ENCODE assay signal across 1 cellular context in the genomic region with DNA sequence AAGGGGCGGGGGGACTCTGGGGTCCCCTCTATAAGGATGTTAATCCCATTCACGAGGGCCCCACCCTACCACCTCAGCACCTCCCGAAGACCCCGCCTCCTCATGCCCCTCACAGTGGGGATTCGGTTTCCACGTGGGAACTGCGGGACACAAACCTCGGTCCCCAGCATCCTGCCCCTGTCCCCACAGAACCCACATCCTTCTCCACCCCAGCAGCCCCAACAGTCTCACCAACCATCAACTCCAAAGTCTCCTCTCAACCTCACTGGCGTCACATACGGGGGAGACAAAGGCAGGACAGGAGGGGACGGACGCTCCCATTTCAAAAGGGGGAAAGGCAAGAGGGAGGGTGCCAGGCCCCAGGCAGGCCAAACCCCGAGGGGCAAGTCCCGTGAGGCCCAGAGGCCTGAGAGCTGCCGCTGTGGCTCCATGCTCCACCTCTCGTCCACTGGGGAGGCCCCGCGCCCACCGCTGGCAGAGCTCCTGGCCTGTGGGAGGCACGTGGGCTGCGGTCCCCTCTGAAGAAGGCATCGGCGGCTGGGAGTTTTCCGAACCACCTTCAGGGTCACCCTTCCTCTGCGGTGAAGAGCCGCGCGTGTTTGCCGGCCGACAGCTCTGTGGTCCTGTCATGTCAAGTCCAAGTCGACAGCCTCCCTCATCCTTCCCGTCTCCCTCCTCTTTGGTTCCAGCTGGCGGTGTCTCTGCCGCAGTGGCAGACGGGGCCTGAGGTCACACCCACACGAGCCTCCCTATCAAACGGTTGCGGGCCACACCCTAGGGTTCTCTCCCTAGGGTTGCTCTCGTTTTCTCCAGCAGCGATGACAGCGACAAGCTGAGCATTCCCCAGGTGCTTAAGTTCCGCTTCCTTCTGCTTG.
TF ChIP-seq lines count a peak whose summit lies in the region.

No MANE protein-coding gene starts in this region.

TF ChIP-seq in K562, 482 proteins besides CTCF, POLR2A, EP300 and RAD21 (continued from another document and continues in another):
- TF ChIP-seq, protein P1, sequence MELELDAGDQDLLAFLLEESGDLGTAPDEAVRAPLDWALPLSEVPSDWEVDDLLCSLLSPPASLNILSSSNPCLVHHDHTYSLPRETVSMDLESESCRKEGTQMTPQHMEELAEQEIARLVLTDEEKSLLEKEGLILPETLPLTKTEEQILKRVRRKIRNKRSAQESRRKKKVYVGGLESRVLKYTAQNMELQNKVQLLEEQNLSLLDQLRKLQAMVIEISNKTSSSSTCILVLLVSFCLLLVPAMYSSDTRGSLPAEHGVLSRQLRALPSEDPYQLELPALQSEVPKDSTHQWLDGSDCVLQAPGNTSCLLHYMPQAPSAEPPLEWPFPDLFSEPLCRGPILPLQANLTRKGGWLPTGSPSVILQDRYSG (tag; conservative IDR thresholded peaks at IDR 0.05; ENCODE audit: low read depth): no peak
- TF ChIP-seq MEF2A (IDR thresholded peaks at IDR 0.05; ENCODE audit: control insufficient read depth, low read depth, low read length) (no peak), RHOXF2B (CRISPR knock-in tag; conservative IDR thresholded peaks at IDR 0.05) (no peak), CBX3 (IDR thresholded peaks at IDR 0.05; ENCODE audit: borderline replicate concordance in 1 of 2, low read length in 2 of 2) (no peak), NFIC (IDR thresholded peaks at IDR 0.05) (peak; percentile 17; the same call in 1 of the 2 replicates), POU5F1 (IDR thresholded peaks at IDR 0.05; ENCODE audit: borderline replicate concordance, low read depth, low read length, partially characterized antibody) (no peak), FOXK1 (CRISPR knock-in tag; IDR thresholded peaks at IDR 0.05; ENCODE audit: borderline replicate concordance) (no peak), KDM1A (IDR thresholded peaks at IDR 0.05) (no peak), MEF2D (tag; conservative IDR thresholded peaks at IDR 0.05; ENCODE audit: low read depth) (no peak), COPS2 (conservative IDR thresholded peaks at IDR 0.05) (no peak), ZNF347 (CRISPR knock-in tag; IDR thresholded peaks at IDR 0.05; ENCODE audit: low read depth) (no peak), ZNF586 (CRISPR knock-in tag; conservative IDR thresholded peaks at IDR 0.05) (no peak), FIP1L1 (IDR thresholded peaks at IDR 0.05; ENCODE audit: low read depth, low read length, poor library complexity, severe bottlenecking) (no peak), ZBED1 (IDR thresholded peaks at IDR 0.05) (0 out of 2 replicates have a peak, but pooled peaks have one; percentile 22), HLTF (IDR thresholded peaks at IDR 0.05) (no peak), ZNF274 (IDR thresholded peaks at IDR 0.05; ENCODE audit: borderline replicate concordance, low read depth, low read length) (no peak), SMARCC2 (IDR thresholded peaks at IDR 0.05; ENCODE audit: low read depth) (no peak), GATAD2B (IDR thresholded peaks at IDR 0.05; ENCODE audit: borderline replicate concordance) (no peak), TEAD1 (CRISPR knock-in tag; IDR thresholded peaks at IDR 0.05) (peak in 1 of 2 experiments; percentile 36; a peak in 1 of 4 replicates), NFE2L1 (tag; IDR thresholded peaks at IDR 0.05; ENCODE audit: borderline replicate concordance, low read depth) (no peak), LEF1 (IDR thresholded peaks at IDR 0.05) (no peak), ZNF212 (CRISPR knock-in tag; IDR thresholded peaks at IDR 0.05) (no peak), ZBTB1 (CRISPR knock-in tag; IDR thresholded peaks at IDR 0.05; ENCODE audit: borderline replicate concordance, low read depth) (no peak), ZNF282 (CRISPR knock-in tag; IDR thresholded peaks at IDR 0.05) (no peak), ZNF143 (CRISPR knock-in tag; IDR thresholded peaks at IDR 0.05) (peak; percentile 62), NONO (IDR thresholded peaks at IDR 0.05; ENCODE audit: low read depth in 2 of 2, low read length in 1 of 2) (no peak), ZNF717 (CRISPR knock-in tag; IDR thresholded peaks at IDR 0.05) (no peak), PTRF (tag; IDR thresholded peaks at IDR 0.05) (no peak), GTF2E2 (tag; IDR thresholded peaks at IDR 0.05) (no peak), TEAD2 (tag; IDR thresholded peaks at IDR 0.05) (no peak), NR3C1 (CRISPR knock-in tag; IDR thresholded peaks at IDR 0.05) (no peak), PTTG1 (tag; IDR thresholded peaks at IDR 0.05; ENCODE audit: low read depth) (no peak)
- TF ChIP-seq, protein P2, sequence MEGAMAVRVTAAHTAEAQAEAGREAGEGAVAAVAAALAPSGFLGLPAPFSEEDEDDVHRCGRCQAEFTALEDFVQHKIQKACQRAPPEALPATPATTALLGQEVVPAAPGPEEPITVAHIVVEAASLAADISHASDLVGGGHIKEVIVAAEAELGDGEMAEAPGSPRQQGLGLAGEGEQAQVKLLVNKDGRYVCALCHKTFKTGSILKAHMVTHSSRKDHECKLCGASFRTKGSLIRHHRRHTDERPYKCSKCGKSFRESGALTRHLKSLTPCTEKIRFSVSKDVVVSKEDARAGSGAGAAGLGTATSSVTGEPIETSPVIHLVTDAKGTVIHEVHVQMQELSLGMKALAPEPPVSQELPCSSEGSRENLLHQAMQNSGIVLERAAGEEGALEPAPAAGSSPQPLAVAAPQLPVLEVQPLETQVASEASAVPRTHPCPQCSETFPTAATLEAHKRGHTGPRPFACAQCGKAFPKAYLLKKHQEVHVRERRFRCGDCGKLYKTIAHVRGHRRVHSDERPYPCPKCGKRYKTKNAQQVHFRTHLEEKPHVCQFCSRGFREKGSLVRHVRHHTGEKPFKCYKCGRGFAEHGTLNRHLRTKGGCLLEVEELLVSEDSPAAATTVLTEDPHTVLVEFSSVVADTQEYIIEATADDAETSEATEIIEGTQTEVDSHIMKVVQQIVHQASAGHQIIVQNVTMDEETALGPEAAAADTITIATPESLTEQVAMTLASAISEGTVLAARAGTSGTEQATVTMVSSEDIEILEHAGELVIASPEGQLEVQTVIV (CRISPR knock-in tag; IDR thresholded peaks at IDR 0.05; ENCODE audit: borderline replicate concordance): no peak
- TF ChIP-seq, protein P3, sequence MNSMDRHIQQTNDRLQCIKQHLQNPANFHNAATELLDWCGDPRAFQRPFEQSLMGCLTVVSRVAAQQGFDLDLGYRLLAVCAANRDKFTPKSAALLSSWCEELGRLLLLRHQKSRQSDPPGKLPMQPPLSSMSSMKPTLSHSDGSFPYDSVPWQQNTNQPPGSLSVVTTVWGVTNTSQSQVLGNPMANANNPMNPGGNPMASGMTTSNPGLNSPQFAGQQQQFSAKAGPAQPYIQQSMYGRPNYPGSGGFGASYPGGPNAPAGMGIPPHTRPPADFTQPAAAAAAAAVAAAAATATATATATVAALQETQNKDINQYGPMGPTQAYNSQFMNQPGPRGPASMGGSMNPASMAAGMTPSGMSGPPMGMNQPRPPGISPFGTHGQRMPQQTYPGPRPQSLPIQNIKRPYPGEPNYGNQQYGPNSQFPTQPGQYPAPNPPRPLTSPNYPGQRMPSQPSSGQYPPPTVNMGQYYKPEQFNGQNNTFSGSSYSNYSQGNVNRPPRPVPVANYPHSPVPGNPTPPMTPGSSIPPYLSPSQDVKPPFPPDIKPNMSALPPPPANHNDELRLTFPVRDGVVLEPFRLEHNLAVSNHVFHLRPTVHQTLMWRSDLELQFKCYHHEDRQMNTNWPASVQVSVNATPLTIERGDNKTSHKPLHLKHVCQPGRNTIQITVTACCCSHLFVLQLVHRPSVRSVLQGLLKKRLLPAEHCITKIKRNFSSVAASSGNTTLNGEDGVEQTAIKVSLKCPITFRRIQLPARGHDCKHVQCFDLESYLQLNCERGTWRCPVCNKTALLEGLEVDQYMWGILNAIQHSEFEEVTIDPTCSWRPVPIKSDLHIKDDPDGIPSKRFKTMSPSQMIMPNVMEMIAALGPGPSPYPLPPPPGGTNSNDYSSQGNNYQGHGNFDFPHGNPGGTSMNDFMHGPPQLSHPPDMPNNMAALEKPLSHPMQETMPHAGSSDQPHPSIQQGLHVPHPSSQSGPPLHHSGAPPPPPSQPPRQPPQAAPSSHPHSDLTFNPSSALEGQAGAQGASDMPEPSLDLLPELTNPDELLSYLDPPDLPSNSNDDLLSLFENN (IDR thresholded peaks at IDR 0.05; ENCODE audit: low read depth in 2 of 2, low read length in 2 of 2): no peak
- TF ChIP-seq, protein P4, sequence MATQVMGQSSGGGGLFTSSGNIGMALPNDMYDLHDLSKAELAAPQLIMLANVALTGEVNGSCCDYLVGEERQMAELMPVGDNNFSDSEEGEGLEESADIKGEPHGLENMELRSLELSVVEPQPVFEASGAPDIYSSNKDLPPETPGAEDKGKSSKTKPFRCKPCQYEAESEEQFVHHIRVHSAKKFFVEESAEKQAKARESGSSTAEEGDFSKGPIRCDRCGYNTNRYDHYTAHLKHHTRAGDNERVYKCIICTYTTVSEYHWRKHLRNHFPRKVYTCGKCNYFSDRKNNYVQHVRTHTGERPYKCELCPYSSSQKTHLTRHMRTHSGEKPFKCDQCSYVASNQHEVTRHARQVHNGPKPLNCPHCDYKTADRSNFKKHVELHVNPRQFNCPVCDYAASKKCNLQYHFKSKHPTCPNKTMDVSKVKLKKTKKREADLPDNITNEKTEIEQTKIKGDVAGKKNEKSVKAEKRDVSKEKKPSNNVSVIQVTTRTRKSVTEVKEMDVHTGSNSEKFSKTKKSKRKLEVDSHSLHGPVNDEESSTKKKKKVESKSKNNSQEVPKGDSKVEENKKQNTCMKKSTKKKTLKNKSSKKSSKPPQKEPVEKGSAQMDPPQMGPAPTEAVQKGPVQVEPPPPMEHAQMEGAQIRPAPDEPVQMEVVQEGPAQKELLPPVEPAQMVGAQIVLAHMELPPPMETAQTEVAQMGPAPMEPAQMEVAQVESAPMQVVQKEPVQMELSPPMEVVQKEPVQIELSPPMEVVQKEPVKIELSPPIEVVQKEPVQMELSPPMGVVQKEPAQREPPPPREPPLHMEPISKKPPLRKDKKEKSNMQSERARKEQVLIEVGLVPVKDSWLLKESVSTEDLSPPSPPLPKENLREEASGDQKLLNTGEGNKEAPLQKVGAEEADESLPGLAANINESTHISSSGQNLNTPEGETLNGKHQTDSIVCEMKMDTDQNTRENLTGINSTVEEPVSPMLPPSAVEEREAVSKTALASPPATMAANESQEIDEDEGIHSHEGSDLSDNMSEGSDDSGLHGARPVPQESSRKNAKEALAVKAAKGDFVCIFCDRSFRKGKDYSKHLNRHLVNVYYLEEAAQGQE (CRISPR knock-in tag; IDR thresholded peaks at IDR 0.05; ENCODE audit: low read depth): no peak
- TF ChIP-seq, protein P5, sequence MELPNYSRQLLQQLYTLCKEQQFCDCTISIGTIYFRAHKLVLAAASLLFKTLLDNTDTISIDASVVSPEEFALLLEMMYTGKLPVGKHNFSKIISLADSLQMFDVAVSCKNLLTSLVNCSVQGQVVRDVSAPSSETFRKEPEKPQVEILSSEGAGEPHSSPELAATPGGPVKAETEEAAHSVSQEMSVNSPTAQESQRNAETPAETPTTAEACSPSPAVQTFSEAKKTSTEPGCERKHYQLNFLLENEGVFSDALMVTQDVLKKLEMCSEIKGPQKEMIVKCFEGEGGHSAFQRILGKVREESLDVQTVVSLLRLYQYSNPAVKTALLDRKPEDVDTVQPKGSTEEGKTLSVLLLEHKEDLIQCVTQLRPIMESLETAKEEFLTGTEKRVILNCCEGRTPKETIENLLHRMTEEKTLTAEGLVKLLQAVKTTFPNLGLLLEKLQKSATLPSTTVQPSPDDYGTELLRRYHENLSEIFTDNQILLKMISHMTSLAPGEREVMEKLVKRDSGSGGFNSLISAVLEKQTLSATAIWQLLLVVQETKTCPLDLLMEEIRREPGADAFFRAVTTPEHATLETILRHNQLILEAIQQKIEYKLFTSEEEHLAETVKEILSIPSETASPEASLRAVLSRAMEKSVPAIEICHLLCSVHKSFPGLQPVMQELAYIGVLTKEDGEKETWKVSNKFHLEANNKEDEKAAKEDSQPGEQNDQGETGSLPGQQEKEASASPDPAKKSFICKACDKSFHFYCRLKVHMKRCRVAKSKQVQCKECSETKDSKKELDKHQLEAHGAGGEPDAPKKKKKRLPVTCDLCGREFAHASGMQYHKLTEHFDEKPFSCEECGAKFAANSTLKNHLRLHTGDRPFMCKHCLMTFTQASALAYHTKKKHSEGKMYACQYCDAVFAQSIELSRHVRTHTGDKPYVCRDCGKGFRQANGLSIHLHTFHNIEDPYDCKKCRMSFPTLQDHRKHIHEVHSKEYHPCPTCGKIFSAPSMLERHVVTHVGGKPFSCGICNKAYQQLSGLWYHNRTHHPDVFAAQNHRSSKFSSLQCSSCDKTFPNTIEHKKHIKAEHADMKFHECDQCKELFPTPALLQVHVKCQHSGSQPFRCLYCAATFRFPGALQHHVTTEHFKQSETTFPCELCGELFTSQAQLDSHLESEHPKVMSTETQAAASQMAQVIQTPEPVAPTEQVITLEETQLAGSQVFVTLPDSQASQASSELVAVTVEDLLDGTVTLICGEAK (IDR thresholded peaks at IDR 0.05): no peak
- TF ChIP-seq, protein P5 (CRISPR knock-in tag; IDR thresholded peaks at IDR 0.05): no peak
- TF ChIP-seq, protein P6, sequence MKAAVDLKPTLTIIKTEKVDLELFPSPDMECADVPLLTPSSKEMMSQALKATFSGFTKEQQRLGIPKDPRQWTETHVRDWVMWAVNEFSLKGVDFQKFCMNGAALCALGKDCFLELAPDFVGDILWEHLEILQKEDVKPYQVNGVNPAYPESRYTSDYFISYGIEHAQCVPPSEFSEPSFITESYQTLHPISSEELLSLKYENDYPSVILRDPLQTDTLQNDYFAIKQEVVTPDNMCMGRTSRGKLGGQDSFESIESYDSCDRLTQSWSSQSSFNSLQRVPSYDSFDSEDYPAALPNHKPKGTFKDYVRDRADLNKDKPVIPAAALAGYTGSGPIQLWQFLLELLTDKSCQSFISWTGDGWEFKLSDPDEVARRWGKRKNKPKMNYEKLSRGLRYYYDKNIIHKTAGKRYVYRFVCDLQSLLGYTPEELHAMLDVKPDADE (conservative IDR thresholded peaks at IDR 0.05; ENCODE audit: control insufficient read depth, low read depth, low read length): peak; percentile 66; the same call in 1 of the 2 replicates
